In the genomic region with DNA sequence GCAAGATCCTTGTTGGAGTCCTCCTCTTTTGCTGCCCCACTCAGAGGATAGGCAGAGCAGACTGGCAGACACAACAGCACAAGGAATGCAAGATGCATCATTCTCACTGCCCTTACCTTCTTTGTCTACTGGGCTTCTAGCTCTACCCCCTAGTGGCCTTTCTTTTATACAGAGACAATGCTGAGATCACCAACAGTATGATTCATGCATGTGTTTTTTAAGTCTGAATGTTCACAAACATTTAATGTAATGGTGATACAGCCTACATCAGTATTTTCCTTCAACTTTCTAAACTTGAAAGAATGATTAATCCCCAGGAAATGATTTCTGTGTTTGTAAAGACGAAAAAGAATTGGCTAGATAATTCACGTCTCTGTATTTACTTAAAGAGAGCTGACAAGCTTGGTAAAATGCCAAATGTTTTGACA, we compare ENCODE assay signal across 8 cellular contexts. TPM values are rescaled to one million over a fixed set of nuclear protein-coding genes. Genes with fewer than 3 reads are reported as not detected.
DNase-seq lines count a peak whose midpoint lies in the region; ATAC-seq and TF ChIP-seq lines count a peak whose summit lies in the region.

A gene (minus strand): TSS at position 138 of the 428 bp plus-strand sequence. CDS start 37 bp downstream, at position 101.

- intact Hi-C loops in thyroid gland (cut with DNase I), result no loop called here

- no peaks in the 10 kb centered on the region for H3K9me2 ChIP-seq in Karpas-422 (replicated peaks; ENCODE audit: insufficient read depth, low read length)

- H3K4me2 ChIP-seq in Karpas-422 (ENCODE audit: low read depth, low read length, poor library complexity, severe bottlenecking), result no peak within 1 kb of the TSS

- H3K9ac ChIP-seq in Karpas-422 (ENCODE audit: low read length), result no peak within 1 kb of the TSS
- no peak within 1 kb of the TSS for H3K9ac ChIP-seq in liver (ENCODE audit: low read depth in 1 of 2, low read length in 2 of 2)

- no peaks in the 10 kb centered on the region for H3K36me3 Mint-ChIP-seq in activated T-helper 17 cell treated with anti-CD3 and anti-CD28 coated beads, Interleukin-2, amount 50 U/mL, for 72 hours (ENCODE audit: low read depth)

- H3K4me3 ChIP-seq in Karpas-422 (ENCODE audit: low read length), result no peak within 1 kb of the TSS
- no peak within 1 kb of the TSS for H3K4me3 ChIP-seq in liver (ENCODE audit: low read depth in 1 of 3, low read length in 3 of 3)
- H3K4me3 ChIP-seq in thyroid gland (replicated peaks in 1 of 3), result no peak within 1 kb of the TSS

- WGBS in liver, result 5% methylated on average over 2 of the region's 2 CpGs
- 40 to 44% methylated on average over 2 of the region's 2 CpGs for WGBS in thyroid gland, 2 donors

- peak; percentile 12 for TF ChIP-seq CTCF in liver (IDR thresholded peaks at IDR 0.05; ENCODE audit: low read depth, low read length, missing input control)
- TF ChIP-seq CTCF in thyroid gland (IDR thresholded peaks at IDR 0.05), result no peak

- H2AFZ ChIP-seq in Karpas-422 (ENCODE audit: low read length), result no peak within 1 kb of the TSS

- H3K27ac ChIP-seq in Karpas-422 (ENCODE audit: low read length) (no peak within 1 kb of the TSS), liver (ENCODE audit: low read depth in 1 of 2, low read length in 2 of 2) (no peak within 1 kb of the TSS), thyroid gland (no peak within 1 kb of the TSS)

- H3K9me3 Mint-ChIP-seq in activated T-helper 17 cell treated with anti-CD3 and anti-CD28 coated beads, Interleukin-2, amount 50 U/mL, for 72 hours, result no peaks in the 10 kb centered on the region

- H4K20me1 ChIP-seq in Karpas-422 (ENCODE audit: insufficient read depth, low read depth, low read length), result no peaks in the 10 kb centered on the region

- H3K27me3 Mint-ChIP-seq in activated T-helper 17 cell treated with anti-CD3 and anti-CD28 coated beads, Interleukin-2, amount 50 U/mL, for 72 hours, result peaks cover 16% of the 10 kb centered on the region

- no peaks in the 10 kb centered on the region for H3K79me2 ChIP-seq in Karpas-422 (ENCODE audit: low read length)

- H3K27ac Mint-ChIP-seq in activated T-helper 17 cell treated with anti-CD3 and anti-CD28 coated beads, Interleukin-2, amount 50 U/mL, for 72 hours, result no peak within 1 kb of the TSS

- H3K9me3 ChIP-seq in Karpas-422 (ENCODE audit: low read length) (no peaks in the 10 kb centered on the region), liver (ENCODE audit: control insufficient read depth in 4 of 4, low read length in 3 of 4) (no peaks in the 10 kb centered on the region), thyroid gland (no peaks in the 10 kb centered on the region)

- H3K27me3 ChIP-seq in Karpas-422 (ENCODE audit: low read length) (no peaks in the 10 kb centered on the region), liver (ENCODE audit: control insufficient read depth in 4 of 4, insufficient read depth in 4 of 4, low read length in 3 of 4) (peaks cover 0 to 3% (median 0%) of the 10 kb centered on the region in 4 donors), thyroid gland (no peaks in the 10 kb centered on the region)

- ATAC-seq in activated T-helper 17 cell treated with anti-CD3 and anti-CD28 coated beads, Interleukin-2, amount 50 U/mL, for 72 hours (replicated peaks), result peak; percentile 29
- no peak for ATAC-seq in GM18858 (IDR thresholded peaks at IDR 0.05; ENCODE audit: unreplicated experiment)
- ATAC-seq in GM19463 (IDR thresholded peaks at IDR 0.05; ENCODE audit: unreplicated experiment), result no peak

- H3K4me1 ChIP-seq in Karpas-422 (ENCODE audit: low read length) (no peaks in the 10 kb centered on the region), liver (ENCODE audit: control insufficient read depth in 4 of 4, insufficient read depth in 4 of 4, low read length in 3 of 4) (no peaks in the 10 kb centered on the region), thyroid gland (no peaks in the 10 kb centered on the region)

- H3K4me1 Mint-ChIP-seq in activated T-helper 17 cell treated with anti-CD3 and anti-CD28 coated beads, Interleukin-2, amount 50 U/mL, for 72 hours, result no peaks in the 10 kb centered on the region

- TF ChIP-seq RAD21 in liver (IDR thresholded peaks at IDR 0.05), result no peak

- H3K36me3 ChIP-seq in Karpas-422 (ENCODE audit: insufficient read depth, low read length), result no peaks in the 10 kb centered on the region
- H3K36me3 ChIP-seq in liver (ENCODE audit: control insufficient read depth in 4 of 4, insufficient read depth in 3 of 4, low read depth in 1 of 4, low read length in 3 of 4), result no peaks in the 10 kb centered on the region
- no peaks in the 10 kb centered on the region for H3K36me3 ChIP-seq in thyroid gland

- H3K4me3 Mint-ChIP-seq in activated T-helper 17 cell treated with anti-CD3 and anti-CD28 coated beads, Interleukin-2, amount 50 U/mL, for 72 hours, result no peak within 1 kb of the TSS

- no peak for TF ChIP-seq POLR2A in thyroid gland (IDR thresholded peaks at IDR 0.05)

- DNase-seq in DMS53 treated with DMSO at 0.1 percent for 48 hours (lab: John Stamatoyannopoulos, UW; ENCODE audit: unreplicated experiment), result peak; percentile 85
- DNase-seq in Karpas-422, result peak; percentile 72
- no peak for DNase-seq in T-helper 9 cell
- DNase-seq in thyroid gland, result no peak

TF ChIP-seq in liver, 16 proteins besides CTCF, POLR2A, EP300 and RAD21:
- TF ChIP-seq JUND (IDR thresholded peaks at IDR 0.05), result no peak
- TF ChIP-seq GABPA (IDR thresholded peaks at IDR 0.05 in 1 of 2, conservative IDR thresholded peaks at IDR 0.05 in 1 of 2), result no peak
- no peak for TF ChIP-seq NR2F2 (IDR thresholded peaks at IDR 0.05)
- TF ChIP-seq HNF4A (conservative IDR thresholded peaks at IDR 0.05), result no peak
- TF ChIP-seq, protein P1, sequence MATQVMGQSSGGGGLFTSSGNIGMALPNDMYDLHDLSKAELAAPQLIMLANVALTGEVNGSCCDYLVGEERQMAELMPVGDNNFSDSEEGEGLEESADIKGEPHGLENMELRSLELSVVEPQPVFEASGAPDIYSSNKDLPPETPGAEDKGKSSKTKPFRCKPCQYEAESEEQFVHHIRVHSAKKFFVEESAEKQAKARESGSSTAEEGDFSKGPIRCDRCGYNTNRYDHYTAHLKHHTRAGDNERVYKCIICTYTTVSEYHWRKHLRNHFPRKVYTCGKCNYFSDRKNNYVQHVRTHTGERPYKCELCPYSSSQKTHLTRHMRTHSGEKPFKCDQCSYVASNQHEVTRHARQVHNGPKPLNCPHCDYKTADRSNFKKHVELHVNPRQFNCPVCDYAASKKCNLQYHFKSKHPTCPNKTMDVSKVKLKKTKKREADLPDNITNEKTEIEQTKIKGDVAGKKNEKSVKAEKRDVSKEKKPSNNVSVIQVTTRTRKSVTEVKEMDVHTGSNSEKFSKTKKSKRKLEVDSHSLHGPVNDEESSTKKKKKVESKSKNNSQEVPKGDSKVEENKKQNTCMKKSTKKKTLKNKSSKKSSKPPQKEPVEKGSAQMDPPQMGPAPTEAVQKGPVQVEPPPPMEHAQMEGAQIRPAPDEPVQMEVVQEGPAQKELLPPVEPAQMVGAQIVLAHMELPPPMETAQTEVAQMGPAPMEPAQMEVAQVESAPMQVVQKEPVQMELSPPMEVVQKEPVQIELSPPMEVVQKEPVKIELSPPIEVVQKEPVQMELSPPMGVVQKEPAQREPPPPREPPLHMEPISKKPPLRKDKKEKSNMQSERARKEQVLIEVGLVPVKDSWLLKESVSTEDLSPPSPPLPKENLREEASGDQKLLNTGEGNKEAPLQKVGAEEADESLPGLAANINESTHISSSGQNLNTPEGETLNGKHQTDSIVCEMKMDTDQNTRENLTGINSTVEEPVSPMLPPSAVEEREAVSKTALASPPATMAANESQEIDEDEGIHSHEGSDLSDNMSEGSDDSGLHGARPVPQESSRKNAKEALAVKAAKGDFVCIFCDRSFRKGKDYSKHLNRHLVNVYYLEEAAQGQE (IDR thresholded peaks at IDR 0.05), result no peak
- no peak for TF ChIP-seq TAF1 (conservative IDR thresholded peaks at IDR 0.05)
- no peak for TF ChIP-seq RXRA (IDR thresholded peaks at IDR 0.05)

RNA-seq across cellular contexts. Expression of the gene that starts here (rescaled TPM):
- total RNA-seq in Karpas-422 (2014; rRNA removed; shearing (Covaris generic); ENCODE audit: low replicate concordance), result not detected in 2 replicates
- total RNA-seq in activated T-helper 17 cell treated with anti-CD3 and anti-CD28 coated beads, Interleukin-2, amount 50 U/mL, for 72 hours, result not detected
- total RNA-seq in liver (not detected), thyroid gland (not detected)
- polyA plus RNA-seq in liver, result not detected

Comparison
In these comparisons a context has a peak if more than half of its experiments do, and no peak if none do; other contexts are left out.
1. Peak in DNase-seq in Karpas-422; RNA of the gene not detected or under 1 TPM.
2. Peak in ATAC-seq in activated T-helper 17 cell treated with anti-CD3 and anti-CD28 coated beads, Interleukin-2, amount 50 U/mL, for 72 hours; RNA of the gene not detected or under 1 TPM.